ENCODE assay signal across 9 cellular contexts in genomic region chr20:32681175-32682084, GRCh38. TPM values are rescaled to one million over a fixed set of nuclear protein-coding genes. Genes with fewer than 3 reads are reported as not detected.
DNase-seq lines count a peak whose midpoint lies in the region; ATAC-seq and TF ChIP-seq lines count a peak whose summit lies in the region.
"Had no signal": no experiment of that assay in that cellular context is flagged by ENCODE, and none has a peak within 500 bp of the region (broad histone marks: within the 10 kb centered on the region; RNA-seq: fewer than 3 reads in every experiment).

No MANE protein-coding gene starts in this region.

- H3K36me3 ChIP-seq in BE2C: no peaks in the 10 kb centered on the region
- H3K36me3 ChIP-seq in CD4-positive, alpha-beta memory T cell (ENCODE audit: insufficient read depth, low read length): no peaks in the 10 kb centered on the region

- peaks cover 12% of the 10 kb centered on the region for H3K4me1 ChIP-seq in BE2C
- no peaks in the 10 kb centered on the region for H3K4me1 ChIP-seq in CD4-positive, alpha-beta memory T cell (ENCODE audit: insufficient read depth, low read length)

- POLR2A ChIA-PET in RWPE1 (lab: Yijun Ruan, JAX; ENCODE audit: low non-redundant PET): interaction anchor here (0.6 kb wide), 1 partner anchor 84 kb away, joined by 3 read pairs; no protein-coding TSS in a partner anchor
- POLR2A ChIA-PET in CD4-positive, alpha-beta memory T cell (lab: Charles Lee; ENCODE audit: partially characterized antibody): interaction anchor here (1.4 kb wide), 1 partner anchor 62 kb away, joined by 4 read pairs; the partner anchor contains the start of gene COMMD7

- no peaks in the 10 kb centered on the region for H3K27me3 Mint-ChIP-seq in stimulated activated naive CD8-positive, alpha-beta T cell treated with anti-CD3 and anti-CD28 coated beads, Interleukin-15, amount 100 ng/mL, for 72 hours
- H3K27me3 Mint-ChIP-seq in CD4-positive, alpha-beta memory T cell: no peaks in the 10 kb centered on the region
- H3K27me3 Mint-ChIP-seq: activated naive CD4-positive, alpha-beta T cell treated with anti-CD3 and anti-CD28 coated beads, Interleukin-2, amount 50 U/mL, for 24 hours had no signal

- H3K27me3 ChIP-seq in BE2C: no peaks in the 10 kb centered on the region
- H3K27me3 ChIP-seq in CD4-positive, alpha-beta memory T cell (ENCODE audit: insufficient read depth, low read length): no peaks in the 10 kb centered on the region

- H3K4me3 Mint-ChIP-seq in stimulated activated naive CD8-positive, alpha-beta T cell treated with anti-CD3 and anti-CD28 coated beads, Interleukin-15, amount 100 ng/mL, for 72 hours: peak overlapping the region in 1 of 2 donors; percentile 26
- no peak overlapping the region for H3K4me3 Mint-ChIP-seq in CD4-positive, alpha-beta memory T cell
- H3K4me3 Mint-ChIP-seq: activated naive CD4-positive, alpha-beta T cell treated with anti-CD3 and anti-CD28 coated beads, Interleukin-2, amount 50 U/mL, for 24 hours had no signal

- DNase-seq in BE2C (peak; percentile 58), HK-2 (ENCODE audit: unreplicated experiment) (peak; percentile 76), RWPE1 (ENCODE audit: low spot score) (peak; percentile 85), fibroblast of villous mesenchyme (ENCODE audit: low read depth) (peak; percentile 21), AG08395 (ENCODE audit: low spot score) (no peak)
- peak in 1 of 2 donors; percentile 8 for DNase-seq in stimulated activated naive CD8-positive, alpha-beta T cell treated with anti-CD3 and anti-CD28 coated beads, Interleukin-15, amount 100 ng/mL, for 72 hours
- no peak for DNase-seq in CD4-positive, alpha-beta memory T cell
- no peak for DNase-seq in activated CD8-positive, alpha-beta memory T cell treated with anti-CD3 and anti-CD28 coated beads, Interleukin-2, amount 50 U/mL, for 4 hours

- peak; percentile 57 for ATAC-seq in stimulated activated naive CD8-positive, alpha-beta T cell treated with anti-CD3 and anti-CD28 coated beads, Interleukin-15, amount 100 ng/mL, for 72 hours

- H3K4me1 Mint-ChIP-seq in stimulated activated naive CD8-positive, alpha-beta T cell treated with anti-CD3 and anti-CD28 coated beads, Interleukin-15, amount 100 ng/mL, for 72 hours: peaks cover 32% of the 10 kb centered on the region
- peaks cover 0 to 10% (median 3%) of the 10 kb centered on the region in 4 donors for H3K4me1 Mint-ChIP-seq in CD4-positive, alpha-beta memory T cell

- intact Hi-C loops in CD4-positive, alpha-beta memory T cell (cut with micrococcal nuclease): no loop called here

- TF ChIP-seq CTCF in BE2C (IDR thresholded peaks at IDR 0.05; ENCODE audit: low read depth, low read length) (no peak), RWPE1 (conservative IDR thresholded peaks at IDR 0.05; ENCODE audit: low read depth) (no peak), fibroblast of villous mesenchyme (IDR thresholded peaks at IDR 0.05; ENCODE audit: insufficient read depth, low read depth, low read length) (no peak)

- H3K36me3 Mint-ChIP-seq in CD4-positive, alpha-beta memory T cell: no peaks in the 10 kb centered on the region
- H3K36me3 Mint-ChIP-seq: activated naive CD4-positive, alpha-beta T cell treated with anti-CD3 and anti-CD28 coated beads, Interleukin-2, amount 50 U/mL, for 24 hours had no signal

- H3K9me3 Mint-ChIP-seq in stimulated activated naive CD8-positive, alpha-beta T cell treated with anti-CD3 and anti-CD28 coated beads, Interleukin-15, amount 100 ng/mL, for 72 hours: no peaks in the 10 kb centered on the region
- no peaks in the 10 kb centered on the region for H3K9me3 Mint-ChIP-seq in CD4-positive, alpha-beta memory T cell
- H3K9me3 Mint-ChIP-seq: activated naive CD4-positive, alpha-beta T cell treated with anti-CD3 and anti-CD28 coated beads, Interleukin-2, amount 50 U/mL, for 24 hours had no signal

- H3K4me3 ChIP-seq in BE2C (ENCODE audit: low read depth, low read length): no peak overlapping the region
- H3K4me3 ChIP-seq in fibroblast of villous mesenchyme (ENCODE audit: low read depth, low read length): no peak overlapping the region
- H3K4me3 ChIP-seq in CD4-positive, alpha-beta memory T cell (ENCODE audit: low read length in 2 of 2): no peak overlapping the region

- CTCF ChIA-PET in RWPE1 (lab: Yijun Ruan, JAX): interaction anchor here (0.5 to 6.1 kb wide), 4 partner anchors 51 to 109 kb away, joined by 3 to 50 read pairs (median 6); no protein-coding TSS in a partner anchor
- CTCF ChIA-PET in CD4-positive, alpha-beta memory T cell (lab: Charles Lee; ENCODE audit: partially characterized antibody): interaction anchor here (1.2 to 13.0 kb wide), 2 partner anchors 9 to 96 kb away, joined by 3 to 422 read pairs; no protein-coding TSS in a partner anchor

- no peaks in the 10 kb centered on the region for H3K9me3 ChIP-seq in BE2C
- H3K9me3 ChIP-seq in CD4-positive, alpha-beta memory T cell (ENCODE audit: control insufficient read depth in 1 of 2, low read length in 2 of 2): no peaks in the 10 kb centered on the region

- peak overlapping the region; percentile 25 to 28 for H3K27ac Mint-ChIP-seq in stimulated activated naive CD8-positive, alpha-beta T cell treated with anti-CD3 and anti-CD28 coated beads, Interleukin-15, amount 100 ng/mL, for 72 hours
- H3K27ac Mint-ChIP-seq in CD4-positive, alpha-beta memory T cell: peak overlapping the region in 2 of 7 donors; percentile 3 to 72
- H3K27ac Mint-ChIP-seq: activated naive CD4-positive, alpha-beta T cell treated with anti-CD3 and anti-CD28 coated beads, Interleukin-2, amount 50 U/mL, for 24 hours had no signal

- peak overlapping the region; percentile 67 for H3K27ac ChIP-seq in RWPE1
- no peak overlapping the region for H3K27ac ChIP-seq in CD4-positive, alpha-beta memory T cell (ENCODE audit: low read depth, low read length)

RNA-seq across cellular contexts. Expression of gene C20orf203, which starts 7.7 kb away (rescaled TPM):
- not detected for polyA plus RNA-seq in BE2C (2012; ENCODE audit: insufficient read depth, insufficient read length, low read depth)
- not detected in 2 replicates for total RNA-seq in fibroblast of villous mesenchyme
- total RNA-seq in CD4-positive, alpha-beta memory T cell: under 1 TPM in 1 of 2 experiments, not detected in 1; 0.06 TPM
- polyA plus RNA-seq in CD4-positive, alpha-beta memory T cell: not detected

Comparison
In these comparisons a context has a peak if more than half of its experiments do, and no peak if none do; other contexts are left out.
1. DNase-seq: peak in BE2C (single experiment), HK-2 (single experiment), RWPE1 (single experiment) and fibroblast of villous mesenchyme (single experiment); none in AG08395 (single experiment), CD4-positive, alpha-beta memory T cell (0 of 5) and activated CD8-positive, alpha-beta memory T cell treated with anti-CD3 and anti-CD28 coated beads, Interleukin-2, amount 50 U/mL, for 4 hours (single experiment).